Comparison of ENCODE assay signal across 1 cellular context in the genomic region with DNA sequence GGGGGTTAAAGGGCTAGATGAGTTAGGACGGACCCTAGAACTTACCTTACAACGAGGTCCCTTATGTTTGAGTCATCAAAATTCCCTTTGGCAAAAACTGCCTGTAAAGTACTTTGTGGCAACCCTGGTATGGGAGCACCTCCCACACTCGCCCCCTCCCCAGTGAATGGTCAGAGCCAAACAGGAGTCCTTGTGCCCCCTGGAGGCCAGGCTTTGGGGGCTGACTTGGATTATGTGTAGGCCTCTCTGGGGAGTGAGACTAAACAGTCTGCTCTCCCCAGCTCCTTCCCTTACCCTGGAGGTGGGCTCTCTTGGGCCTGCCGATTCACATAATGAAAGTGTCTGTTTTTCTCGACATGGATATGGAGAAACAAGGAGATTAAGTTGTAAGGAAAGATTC.
TF ChIP-seq lines count a peak whose summit lies in the region.

No MANE protein-coding gene starts in this region.

TF ChIP-seq in GM23338, 12 proteins besides CTCF, POLR2A, EP300 and RAD21:
- TF ChIP-seq ZNF462 (CRISPR knock-in tag; IDR thresholded peaks at IDR 0.05) (no peak), NANOG (IDR thresholded peaks at IDR 0.05; ENCODE audit: borderline replicate concordance) (no peak), EZH2 (IDR thresholded peaks at IDR 0.05; ENCODE audit: low read depth, unreplicated experiment) (no peak)
